ENCODE assay signal across 8 cellular contexts in genomic region chrX:150574824-150575409, GRCh38. TPM values are rescaled to one million over a fixed set of nuclear protein-coding genes. Genes with fewer than 3 reads are reported as not detected.
DNase-seq lines count a peak whose midpoint lies in the region; ATAC-seq and TF ChIP-seq lines count a peak whose summit lies in the region.

No MANE protein-coding gene starts in this region.

- peaks cover 63% of the 10 kb centered on the region for H3K4me1 Mint-ChIP-seq in activated CD4-positive, alpha-beta T cell treated with anti-CD3 and anti-CD28 coated beads, Interleukin-2, amount 10 ng/mL, durations not matched to agents 24 days and 14 days
- H3K4me1 Mint-ChIP-seq in activated CD4-positive, alpha-beta memory T cell treated with anti-CD3 and anti-CD28 coated beads, Interleukin-2, amount 10 ng/mL, durations not matched to agents 7 days and 5 days: peaks cover 80% of the 10 kb centered on the region

- POLR2A ChIA-PET in activated CD4-positive, alpha-beta memory T cell treated with anti-CD3 and anti-CD28 coated beads, Interleukin-2, amount 10 ng/mL, durations not matched to agents 7 days and 5 days (lab: Charles Lee): interaction anchor here (0.7 to 1.8 kb wide), 10 partner anchors 12 to 828 kb away, joined by 3 to 8 read pairs (median 4); partner anchors contain the start of genes EOLA2 and MTMR1

- CTCF ChIA-PET in activated CD4-positive, alpha-beta memory T cell treated with anti-CD3 and anti-CD28 coated beads, Interleukin-2, amount 10 ng/mL, durations not matched to agents 7 days and 5 days (lab: Charles Lee): no interaction called here

- intact Hi-C loops in activated CD4-positive, alpha-beta T cell treated with anti-CD3 and anti-CD28 coated beads, Interleukin-2, amount 10 ng/mL, durations not matched to agents 24 days and 14 days (cut with micrococcal nuclease): loop anchor here (1.0 to 10.0 kb wide), 6 partner anchors 28 to 370 kb away; no protein-coding TSS in a partner anchor
- intact Hi-C loops in ovary (cut with DNase I): loop anchor here in 1 of 4 donors (10.0 kb wide), 1 partner anchor 210 kb away; the partner anchor contains the start of gene MAMLD1

- H3K27ac ChIP-seq in ovary: no peak overlapping the region

- 47 to 56% (median 54%) methylated on average over 9 of the region's 9 CpGs for WGBS in ovary, 3 donors

- H3K27ac Mint-ChIP-seq in activated CD4-positive, alpha-beta T cell treated with anti-CD3 and anti-CD28 coated beads, Interleukin-2, amount 10 ng/mL, durations not matched to agents 24 days and 14 days: peak overlapping the region; percentile 95
- H3K27ac Mint-ChIP-seq in activated CD4-positive, alpha-beta memory T cell treated with anti-CD3 and anti-CD28 coated beads, Interleukin-2, amount 10 ng/mL, durations not matched to agents 7 days and 5 days: peak overlapping the region; percentile 93

- TF ChIP-seq POLR2A in ovary (IDR thresholded peaks at IDR 0.05): no peak

- no peaks in the 10 kb centered on the region for H3K27me3 ChIP-seq in ovary

- H3K4me3 Mint-ChIP-seq in activated CD4-positive, alpha-beta T cell treated with anti-CD3 and anti-CD28 coated beads, Interleukin-2, amount 10 ng/mL, durations not matched to agents 24 days and 14 days: peak overlapping the region; percentile 83
- peak overlapping the region; percentile 85 for H3K4me3 Mint-ChIP-seq in activated CD4-positive, alpha-beta memory T cell treated with anti-CD3 and anti-CD28 coated beads, Interleukin-2, amount 10 ng/mL, durations not matched to agents 7 days and 5 days

- peak; percentile 68 for DNase-seq in activated CD4-positive, alpha-beta T cell treated with anti-CD3 and anti-CD28 coated beads, Interleukin-2, amount 10 ng/mL, durations not matched to agents 24 days and 14 days
- no peak for DNase-seq in activated CD4-positive, alpha-beta T cell treated with anti-CD3 and anti-CD28 coated beads, Interleukin-2, amount 50 U/mL, for 1 hour
- DNase-seq in activated CD4-positive, alpha-beta memory T cell treated with anti-CD3 and anti-CD28 coated beads, Interleukin-2, amount 10 ng/mL, durations not matched to agents 7 days and 5 days: peak; percentile 36
- DNase-seq in stimulated activated naive CD8-positive, alpha-beta T cell treated with anti-CD3 and anti-CD28 coated beads, Interleukin-15, Interleukin-2, amounts not matched to agents 100 U/mL and 50 U/mL, for 24 hours: no peak
- DNase-seq in nucleus accumbens (lab: John Stamatoyannopoulos, UW): no peak
- no peak for DNase-seq in HUDEP-2 (lab: John Stamatoyannopoulos, UW; ENCODE audit: unreplicated experiment in 76 of 76)
- no peak for DNase-seq in ovary

- H3K4me3 ChIP-seq in ovary: no peak overlapping the region

- H3K36me3 Mint-ChIP-seq in activated CD4-positive, alpha-beta T cell treated with anti-CD3 and anti-CD28 coated beads, Interleukin-2, amount 10 ng/mL, durations not matched to agents 24 days and 14 days (ENCODE audit: low read depth): peaks cover 8% of the 10 kb centered on the region
- peaks cover 7% of the 10 kb centered on the region for H3K36me3 Mint-ChIP-seq in activated CD4-positive, alpha-beta memory T cell treated with anti-CD3 and anti-CD28 coated beads, Interleukin-2, amount 10 ng/mL, durations not matched to agents 7 days and 5 days (ENCODE audit: low read depth)

- TF ChIP-seq CTCF in ovary (IDR thresholded peaks at IDR 0.05): no peak

- H3K27me3 Mint-ChIP-seq in activated CD4-positive, alpha-beta T cell treated with anti-CD3 and anti-CD28 coated beads, Interleukin-2, amount 10 ng/mL, durations not matched to agents 24 days and 14 days: no peaks in the 10 kb centered on the region
- no peaks in the 10 kb centered on the region for H3K27me3 Mint-ChIP-seq in activated CD4-positive, alpha-beta memory T cell treated with anti-CD3 and anti-CD28 coated beads, Interleukin-2, amount 10 ng/mL, durations not matched to agents 7 days and 5 days

- no peaks in the 10 kb centered on the region for H3K36me3 ChIP-seq in ovary

- H3K4me1 ChIP-seq in ovary (ENCODE audit: insufficient read depth): peaks cover 3% of the 10 kb centered on the region

- TF ChIP-seq EP300 in ovary (IDR thresholded peaks at IDR 0.05): no peak

- H3K9me3 ChIP-seq in ovary: no peaks in the 10 kb centered on the region

- H3K9me3 Mint-ChIP-seq in activated CD4-positive, alpha-beta T cell treated with anti-CD3 and anti-CD28 coated beads, Interleukin-2, amount 10 ng/mL, durations not matched to agents 24 days and 14 days: no peaks in the 10 kb centered on the region
- H3K9me3 Mint-ChIP-seq in activated CD4-positive, alpha-beta memory T cell treated with anti-CD3 and anti-CD28 coated beads, Interleukin-2, amount 10 ng/mL, durations not matched to agents 7 days and 5 days: no peaks in the 10 kb centered on the region

- ATAC-seq in HG02885 (IDR thresholded peaks at IDR 0.05; ENCODE audit: poor library complexity, unreplicated experiment): peak; percentile 57
- peak; percentile 65 for ATAC-seq in stimulated activated naive CD8-positive, alpha-beta T cell treated with anti-CD3 and anti-CD28 coated beads, Interleukin-15, Interleukin-2, amounts not matched to agents 100 U/mL and 50 U/mL, for 24 hours

RNA-seq across cellular contexts. Expression of gene MTM1, which starts 6.5 kb away (rescaled TPM):
- total RNA-seq in activated CD4-positive, alpha-beta T cell treated with anti-CD3 and anti-CD28 coated beads, Interleukin-2, amount 10 ng/mL, durations not matched to agents 24 days and 14 days: 18.2 and 23.7 TPM in 2 replicates
- total RNA-seq in activated CD4-positive, alpha-beta memory T cell treated with anti-CD3 and anti-CD28 coated beads, Interleukin-2, amount 10 ng/mL, durations not matched to agents 7 days and 5 days: 10 to 100 TPM; 36.3 to 36.5 TPM
- 10 to 100 TPM; 13.4 to 28.3 (median 25.3) TPM for total RNA-seq in ovary
- 10 to 100 TPM in 1 of 2 donors, 1 to 10 TPM in 1; 8.8 to 13.5 TPM for polyA plus RNA-seq in ovary

Comparison
In these comparisons a context has a peak if more than half of its experiments do, and no peak if none do; other contexts are left out.
1. DNase-seq: peak in activated CD4-positive, alpha-beta T cell treated with anti-CD3 and anti-CD28 coated beads, Interleukin-2, amount 10 ng/mL, durations not matched to agents 24 days and 14 days (single experiment) and activated CD4-positive, alpha-beta memory T cell treated with anti-CD3 and anti-CD28 coated beads, Interleukin-2, amount 10 ng/mL, durations not matched to agents 7 days and 5 days (single experiment); none in activated CD4-positive, alpha-beta T cell treated with anti-CD3 and anti-CD28 coated beads, Interleukin-2, amount 50 U/mL, for 1 hour (single experiment), stimulated activated naive CD8-positive, alpha-beta T cell treated with anti-CD3 and anti-CD28 coated beads, Interleukin-15, Interleukin-2, amounts not matched to agents 100 U/mL and 50 U/mL, for 24 hours (single experiment), nucleus accumbens (0 of 56), HUDEP-2 (0 of 76) and ovary (0 of 5).